ENCODE assay signal across 2 cellular contexts in genomic region chr14:94011795-94012194, GRCh38.
TF ChIP-seq lines count a peak whose summit lies in the region.

No MANE protein-coding gene starts in this region.

TF ChIP-seq in GM12891, 5 proteins besides CTCF, POLR2A, EP300 and RAD21:
- TF ChIP-seq POU2F2 (IDR thresholded peaks at IDR 0.05; ENCODE audit: low read depth, low read length) (no peak), SPI1 (IDR thresholded peaks at IDR 0.05; ENCODE audit: low read depth, low read length) (peak; percentile 34; the same call in 1 of the 2 replicates)
TF ChIP-seq in GM12891: peak in this region for 1.

TF ChIP-seq in endothelial cell of umbilical vein, 7 proteins besides CTCF, POLR2A, EP300 and RAD21:
- TF ChIP-seq JUN (IDR thresholded peaks at IDR 0.05; ENCODE audit: borderline replicate concordance, insufficient read depth, insufficient read length, low read depth) (no peak), FOS (IDR thresholded peaks at IDR 0.05; ENCODE audit: borderline replicate concordance, insufficient read depth, low read length) (no peak)
